Comparison of ENCODE assay signal across 30 cellular contexts in the genomic region with DNA sequence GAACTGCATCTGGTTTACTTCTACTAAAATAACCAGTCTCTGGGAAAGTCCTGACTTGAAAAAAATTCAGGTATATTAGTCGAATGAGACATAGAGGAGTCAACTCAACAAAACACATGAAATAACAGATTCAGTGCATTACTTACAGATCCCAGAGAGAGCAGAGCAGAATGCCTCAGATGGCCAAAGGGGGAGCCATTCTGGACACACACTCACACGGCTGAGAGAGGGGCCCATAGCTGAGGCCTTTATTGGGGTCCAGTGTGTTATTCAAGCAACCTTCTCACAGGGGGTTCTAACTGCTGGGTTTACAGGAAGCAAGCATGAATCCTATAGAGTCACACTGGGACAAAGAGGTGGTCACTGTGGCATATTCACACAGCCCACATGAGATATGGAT.
"Had no signal": no experiment of that assay in that cellular context is flagged by ENCODE, and none has a peak within 500 bp of the region (broad histone marks: within the 10 kb centered on the region; RNA-seq: fewer than 3 reads in every experiment).

No MANE protein-coding gene starts in this region.

- H3K9me3 ChIP-seq: adrenal gland had no signal

- ATAC-seq: activated CD4-positive, CD25-positive, alpha-beta regulatory T cell treated with anti-CD3 and anti-CD28 coated beads, Interleukin-2, amount 50 U/mL, for 24 hours; activated CD8-positive, alpha-beta T cell treated with anti-CD3 and anti-CD28 coated beads for 36 hours; activated naive CD8-positive, alpha-beta T cell treated with anti-CD3 and anti-CD28 coated beads, Interleukin-2, amount 50 U/mL, for 24 hours; activated T-cell treated with anti-CD3 and anti-CD28 coated beads, Interleukin-2, amount 50 U/mL, for 4 hours; activated T-helper 17 cell treated with anti-CD3 and anti-CD28 coated beads, Interleukin-2, amount 50 U/mL, for 72 hours; body of pancreas; effector memory CD8-positive, alpha-beta T cell; gastroesophageal sphincter had no signal

- H3K4me1 ChIP-seq: adrenal gland, body of pancreas, esophagus squamous epithelium, gastroesophageal sphincter had no signal

- H3K27ac ChIP-seq: adrenal gland, body of pancreas, epithelial cell of prostate, esophagus squamous epithelium, gastroesophageal sphincter had no signal

- DNase-seq: activated B cell treated with CpG ODN at 0.5 μM for 24 hours; activated CD4-positive, alpha-beta T cell treated with anti-CD3 and anti-CD28 coated beads for 48 hours; activated CD4-positive, alpha-beta T cell treated with anti-CD3 and anti-CD28 coated beads, Interleukin-2, amount 50 U/mL, for 1 hour; activated CD4-positive, alpha-beta T cell treated with anti-CD3 and anti-CD28 coated beads, Interleukin-2, amount 50 U/mL, for 48 hours; activated CD8-positive, alpha-beta memory T cell treated with anti-CD3 and anti-CD28 coated beads for 24 hours; activated CD8-positive, alpha-beta T cell treated with anti-CD3 and anti-CD28 coated beads for 36 hours; activated effector memory CD4-positive, alpha-beta T cell treated with anti-CD3 and anti-CD28 coated beads, Interleukin-2, amount 50 U/mL, for 16 hours; activated naive CD4-positive, alpha-beta T cell treated with anti-CD3 and anti-CD28 coated beads for 36 hours; activated naive CD8-positive, alpha-beta T cell treated with anti-CD3 and anti-CD28 coated beads for 36 hours; activated naive CD8-positive, alpha-beta T cell treated with anti-CD3 and anti-CD28 coated beads, Interleukin-2, amount 50 U/mL, for 24 hours; activated T-cell treated with anti-CD3 and anti-CD28 coated beads, Interleukin-2, amount 50 U/mL, for 4 hours; adrenal gland; amygdala; aorta; body of pancreas; caudate nucleus; cortex of kidney; dermis blood vessel endothelial cell; effector CD4-positive, alpha-beta T cell; effector memory CD8-positive, alpha-beta T cell; esophagus squamous epithelium; foreskin melanocyte; head of caudate nucleus; T-helper 2 cell had no signal

- FAIRE-seq: colon, endothelial cell of umbilical vein had no signal

- H3K27me3 ChIP-seq: adrenal gland, body of pancreas had no signal

- H3K36me3 ChIP-seq: adrenal gland, esophagus squamous epithelium, gastroesophageal sphincter had no signal

- H3K4me3 ChIP-seq: adrenal gland, body of pancreas, esophagus squamous epithelium, gastroesophageal sphincter had no signal
